Comparison of ENCODE assay signal across 9 cellular contexts in genomic region chr9:127132921-127133647, GRCh38. TPM values are rescaled to one million over a fixed set of nuclear protein-coding genes. Genes with fewer than 3 reads are reported as not detected.
DNase-seq lines count a peak whose midpoint lies in the region; ATAC-seq and TF ChIP-seq lines count a peak whose summit lies in the region.
"Had no signal": no experiment of that assay in that cellular context is flagged by ENCODE, and none has a peak within 500 bp of the region (broad histone marks: within the 10 kb centered on the region; RNA-seq: fewer than 3 reads in every experiment).

No MANE protein-coding gene starts in this region.

- intact Hi-C loops in posterior vena cava (cut with DNase I): no loop called here

- TF ChIP-seq CTCF in WI38 (IDR thresholded peaks at IDR 0.05; ENCODE audit: low read depth, low read length): no peak

- peak overlapping the region; percentile 98 for H3K27ac ChIP-seq in temporal lobe (ENCODE audit: low read depth, low read length)

- ATAC-seq in HG02938 (IDR thresholded peaks at IDR 0.05; ENCODE audit: unreplicated experiment): no peak

- peak overlapping the region; percentile 20 for H3K4me3 ChIP-seq in WI38 (ENCODE audit: low read depth, low read length)

- peak; percentile 5 for DNase-seq in NCI-H1105 treated with DMSO at 0.1 percent for 48 hours (lab: John Stamatoyannopoulos, UW)
- DNase-seq in NCI-H1105 (lab: John Stamatoyannopoulos, UW): no peak
- peak; percentile 64 for DNase-seq in left kidney (ENCODE audit: low read depth, low spot score)
- no peak for DNase-seq in SIG-M5 treated with dmso at 0.1 percent for 504 hours (lab: John Stamatoyannopoulos, UW; ENCODE audit: unreplicated experiment)
- DNase-seq in posterior vena cava (ENCODE audit: low spot score): no peak
- DNase-seq: 8988T had no signal

RNA-seq across cellular contexts. Expression of gene ANGPTL2, which starts 10.6 kb away (rescaled TPM):
- total RNA-seq in temporal lobe (3.7 TPM), posterior vena cava (10 to 100 TPM; 45.7 to 55.9 TPM)

Comparison
In these comparisons a context has a peak if more than half of its experiments do, and no peak if none do; other contexts are left out.
1. DNase-seq: peak in NCI-H1105 treated with DMSO at 0.1 percent for 48 hours (single experiment) and left kidney (single experiment); none in NCI-H1105 (single experiment), SIG-M5 treated with dmso at 0.1 percent for 504 hours (single experiment) and posterior vena cava (single experiment).